Comparison of ENCODE assay signal across 8 cellular contexts in genomic region chr1:45686081-45687013, GRCh38. TPM values are rescaled to one million over a fixed set of nuclear protein-coding genes. Genes with fewer than 3 reads are reported as not detected.
DNase-seq lines count a peak whose midpoint lies in the region; ATAC-seq and TF ChIP-seq lines count a peak whose summit lies in the region.

TSS of gene GPBP1L1 (minus strand) at chr1:45686533. CDS start at chr1:45659087, 27,446 bp downstream.

- H3K36me3 ChIP-seq in mucosa of stomach (ENCODE audit: control insufficient read depth, insufficient read depth, low read length): no peaks in the 10 kb centered on the region

- H3K36me3 Mint-ChIP-seq in IgD-negative memory B cell: no peaks in the 10 kb centered on the region

- H3K27me3 ChIP-seq in mucosa of stomach (ENCODE audit: control insufficient read depth, insufficient read depth, low read length): no peaks in the 10 kb centered on the region

- H3K9me3 ChIP-seq in mucosa of stomach (ENCODE audit: control insufficient read depth, low read length): no peaks in the 10 kb centered on the region

- peak; percentile 54 for ATAC-seq in GM21528 (IDR thresholded peaks at IDR 0.05; ENCODE audit: low FRiP score, unreplicated experiment)

- peak within 1 kb of the TSS; percentile 93 to 100 (median 99) for H3K4me3 Mint-ChIP-seq in IgD-negative memory B cell

- H3K4me1 ChIP-seq in mucosa of stomach (ENCODE audit: control insufficient read depth, insufficient read depth, low read length): peaks cover 5% of the 10 kb centered on the region

- TF ChIP-seq CTCF in epithelial cell of proximal tubule (conservative IDR thresholded peaks at IDR 0.05; ENCODE audit: low read depth, low read length): no peak

- peak; percentile 94 for DNase-seq in DMS153 (lab: John Stamatoyannopoulos, UW)
- peak; percentile 70 for DNase-seq in OCI-M2 (lab: John Stamatoyannopoulos, UW; ENCODE audit: unreplicated experiment)
- peak; percentile 97 for DNase-seq in activated T-cell treated with anti-CD3 and anti-CD28 coated beads for 48 hours (ENCODE audit: low read depth)
- peak; percentile 52 for DNase-seq in epithelial cell of proximal tubule (ENCODE audit: low read depth)
- peak; percentile 96 to 97 for DNase-seq in stimulated activated CD8-positive, alpha-beta memory T cell treated with anti-CD3 and anti-CD28 coated beads, Interleukin-7, amount 100 ng/mL, for 1 hour (ENCODE audit: low read depth in 2 of 2)

- peak within 1 kb of the TSS; percentile 98 to 100 (median 100) for H3K27ac Mint-ChIP-seq in IgD-negative memory B cell

- H3K9me3 Mint-ChIP-seq in IgD-negative memory B cell: no peaks in the 10 kb centered on the region

- no peaks in the 10 kb centered on the region for H3K27me3 Mint-ChIP-seq in IgD-negative memory B cell

- H3K9ac ChIP-seq in mucosa of stomach (ENCODE audit: low read length): peak within 1 kb of the TSS; percentile 94

- H3K4me1 Mint-ChIP-seq in IgD-negative memory B cell: peaks cover 18 to 42% (median 36%) of the 10 kb centered on the region in 3 donors

- peak within 1 kb of the TSS; percentile 93 for H3K4me3 ChIP-seq in epithelial cell of proximal tubule (ENCODE audit: low read depth, low read length)
- H3K4me3 ChIP-seq in mucosa of stomach (ENCODE audit: low read length): peak within 1 kb of the TSS; percentile 85

RNA-seq across cellular contexts. Expression of gene GPBP1L1, which starts in this region (rescaled TPM):
- polyA plus RNA-seq in IgD-negative memory B cell: 83.4 TPM
- 57.1 and 87.8 TPM in 2 replicates for total RNA-seq in epithelial cell of proximal tubule

Comparison
In these comparisons a context has a peak if more than half of its experiments do, and no peak if none do; other contexts are left out.
1. Peak in every context shown above with its lines: DNase-seq, ATAC-seq and H3K4me3 ChIP-seq.